ENCODE assay signal across 22 cellular contexts in the genomic region with DNA sequence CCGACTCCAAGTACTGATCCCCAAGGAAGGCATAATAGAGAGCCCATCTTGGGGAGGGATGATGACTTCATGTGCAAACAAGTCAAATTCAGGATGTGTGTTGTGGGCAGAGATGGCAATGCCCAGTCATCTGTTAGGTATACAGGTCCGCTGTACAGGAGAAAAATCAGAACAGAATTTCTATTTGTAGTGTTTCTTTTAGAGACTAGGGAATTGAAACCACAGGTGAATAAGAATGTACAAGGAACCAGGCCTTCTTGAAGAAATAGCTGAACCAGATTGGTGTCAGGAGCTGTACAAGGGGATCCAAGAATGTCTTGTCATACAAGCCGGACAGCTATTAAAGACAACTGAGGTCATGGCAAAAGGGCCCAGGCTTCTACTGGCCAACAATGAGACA.
DNase-seq lines count a peak whose midpoint lies in the region; ATAC-seq and TF ChIP-seq lines count a peak whose summit lies in the region.
"Had no signal": no experiment of that assay in that cellular context is flagged by ENCODE, and none has a peak within 500 bp of the region (broad histone marks: within the 10 kb centered on the region; RNA-seq: fewer than 3 reads in every experiment).

No MANE protein-coding gene starts in this region.

- no peak overlapping the region for H3K27ac ChIP-seq in gastroesophageal sphincter
- H3K27ac ChIP-seq: ascending aorta, GM23248, neutrophil, suprapubic skin, uterus had no signal

- peak in 1 of 2 donors; percentile 12 for DNase-seq in activated T-cell treated with anti-CD3 and anti-CD28 coated beads, Interleukin-2, amount 50 U/mL, for 72 hours
- no peak for DNase-seq in activated T-cell treated with anti-CD3 and anti-CD28 coated beads, Interleukin-2, amount 50 U/mL, for 1 hour
- DNase-seq in M059J (ENCODE audit: low read depth) (peak; percentile 5), NCI-H774 (lab: John Stamatoyannopoulos, UW) (no peak)
- no peak for DNase-seq in activated naive CD8-positive, alpha-beta T cell treated with anti-CD3 and anti-CD28 coated beads for 36 hours
- DNase-seq in stimulated activated effector memory CD8-positive, alpha-beta T cell treated with anti-CD3 and anti-CD28 coated beads, Interleukin-12 subunit alpha, Interleukin-12 subunit beta, amount 100 ng/mL, for 72 hours (ENCODE audit: low spot score in 2 of 2): peak in 1 of 2 donors; percentile 45
- DNase-seq: ACHN; effector CD4-positive, alpha-beta T cell; GM23248; left ventricle myocardium superior; NCI-H2029 treated with DMSO at 0.1 percent for 48 hours; NCI-H446; RPMI8226; stimulated activated CD4-positive, alpha-beta T cell treated with anti-CD3 and anti-CD28 coated beads, Interleukin-4, amount 100 ng/mL, for 4 hours; uterus had no signal

- TF ChIP-seq CTCF in gastroesophageal sphincter (IDR thresholded peaks at IDR 0.05): no peak

- H3K36me3 Mint-ChIP-seq in activated T-cell treated with anti-CD3 and anti-CD28 coated beads, Interleukin-2, amount 50 U/mL, for 72 hours (ENCODE audit: insufficient read depth in 2 of 2): peaks cover 21 to 32% of the 10 kb centered on the region in 2 donors
- peaks cover 13% of the 10 kb centered on the region for H3K36me3 Mint-ChIP-seq in activated naive CD8-positive, alpha-beta T cell treated with anti-CD3 and anti-CD28 coated beads for 36 hours
- peaks cover 33% of the 10 kb centered on the region for H3K36me3 Mint-ChIP-seq in stimulated activated effector memory CD8-positive, alpha-beta T cell treated with anti-CD3 and anti-CD28 coated beads, Interleukin-12 subunit alpha, Interleukin-12 subunit beta, amount 100 ng/mL, for 72 hours

- 80 to 100% methylated on average over 1 of the region's 3 CpGs for WGBS in gastroesophageal sphincter (ENCODE audit: low coverage in 1 of 2), 2 donors

- H3K27me3 ChIP-seq in gastroesophageal sphincter: no peaks in the 10 kb centered on the region
- H3K27me3 ChIP-seq: ascending aorta, neutrophil, suprapubic skin, uterus had no signal

- no peak for TF ChIP-seq EP300 in gastroesophageal sphincter (IDR thresholded peaks at IDR 0.05)

- no peak overlapping the region for H3K4me3 ChIP-seq in gastroesophageal sphincter
- H3K4me3 ChIP-seq: ascending aorta, GM23248, K562, suprapubic skin, uterus had no signal

- H3K4me1 Mint-ChIP-seq in activated T-cell treated with anti-CD3 and anti-CD28 coated beads, Interleukin-2, amount 50 U/mL, for 72 hours (ENCODE audit: low read depth): peaks cover 50% of the 10 kb centered on the region
- peaks cover 51% of the 10 kb centered on the region for H3K4me1 Mint-ChIP-seq in activated naive CD8-positive, alpha-beta T cell treated with anti-CD3 and anti-CD28 coated beads for 36 hours
- H3K4me1 Mint-ChIP-seq in stimulated activated effector memory CD8-positive, alpha-beta T cell treated with anti-CD3 and anti-CD28 coated beads, Interleukin-12 subunit alpha, Interleukin-12 subunit beta, amount 100 ng/mL, for 72 hours: peaks cover 55% of the 10 kb centered on the region

- peaks cover 11 to 16% of the 10 kb centered on the region in 2 donors for H3K9me3 Mint-ChIP-seq in activated T-cell treated with anti-CD3 and anti-CD28 coated beads, Interleukin-2, amount 50 U/mL, for 72 hours
- peaks cover 16% of the 10 kb centered on the region for H3K9me3 Mint-ChIP-seq in activated naive CD8-positive, alpha-beta T cell treated with anti-CD3 and anti-CD28 coated beads for 36 hours
- H3K9me3 Mint-ChIP-seq in stimulated activated effector memory CD8-positive, alpha-beta T cell treated with anti-CD3 and anti-CD28 coated beads, Interleukin-12 subunit alpha, Interleukin-12 subunit beta, amount 100 ng/mL, for 72 hours: peaks cover 2% of the 10 kb centered on the region

- TF ChIP-seq POLR2A in gastroesophageal sphincter (IDR thresholded peaks at IDR 0.05): no peak

- peak overlapping the region in 1 of 2 donors; percentile 54 for H3K4me3 Mint-ChIP-seq in activated T-cell treated with anti-CD3 and anti-CD28 coated beads, Interleukin-2, amount 50 U/mL, for 72 hours
- no peak overlapping the region for H3K4me3 Mint-ChIP-seq in activated naive CD8-positive, alpha-beta T cell treated with anti-CD3 and anti-CD28 coated beads for 36 hours
- H3K4me3 Mint-ChIP-seq in stimulated activated effector memory CD8-positive, alpha-beta T cell treated with anti-CD3 and anti-CD28 coated beads, Interleukin-12 subunit alpha, Interleukin-12 subunit beta, amount 100 ng/mL, for 72 hours: no peak overlapping the region

- peak overlapping the region; percentile 54 for H3K27ac Mint-ChIP-seq in activated T-cell treated with anti-CD3 and anti-CD28 coated beads, Interleukin-2, amount 50 U/mL, for 72 hours
- peak overlapping the region; percentile 71 for H3K27ac Mint-ChIP-seq in activated naive CD8-positive, alpha-beta T cell treated with anti-CD3 and anti-CD28 coated beads for 36 hours
- peak overlapping the region; percentile 26 for H3K27ac Mint-ChIP-seq in stimulated activated effector memory CD8-positive, alpha-beta T cell treated with anti-CD3 and anti-CD28 coated beads, Interleukin-12 subunit alpha, Interleukin-12 subunit beta, amount 100 ng/mL, for 72 hours

- H3K27me3 Mint-ChIP-seq in activated T-cell treated with anti-CD3 and anti-CD28 coated beads, Interleukin-2, amount 50 U/mL, for 72 hours (ENCODE audit: low read depth): no peaks in the 10 kb centered on the region
- no peaks in the 10 kb centered on the region for H3K27me3 Mint-ChIP-seq in activated naive CD8-positive, alpha-beta T cell treated with anti-CD3 and anti-CD28 coated beads for 36 hours

- H3K36me3 ChIP-seq in gastroesophageal sphincter: no peaks in the 10 kb centered on the region
- H3K36me3 ChIP-seq: ascending aorta, neutrophil, suprapubic skin, uterus had no signal

- H3K4me1 ChIP-seq in gastroesophageal sphincter: no peaks in the 10 kb centered on the region
- H3K4me1 ChIP-seq: uterus had no signal

- ATAC-seq in activated T-cell treated with anti-CD3 and anti-CD28 coated beads, Interleukin-2, amount 50 U/mL, for 72 hours (replicated peaks in 1 of 2): no peak
- no peak for ATAC-seq in stimulated activated effector memory CD8-positive, alpha-beta T cell treated with anti-CD3 and anti-CD28 coated beads, Interleukin-12 subunit alpha, Interleukin-12 subunit beta, amount 100 ng/mL, for 72 hours
- ATAC-seq in HG02623 (IDR thresholded peaks at IDR 0.05; ENCODE audit: unreplicated experiment) (no peak), gastroesophageal sphincter (no peak)
- ATAC-seq: esophagus mucosa, K562, left ventricle myocardium superior had no signal

- no peaks in the 10 kb centered on the region for H3K9me3 ChIP-seq in gastroesophageal sphincter
- H3K9me3 ChIP-seq: neutrophil, suprapubic skin, uterus had no signal
